Comparison of ENCODE assay signal across 12 cellular contexts in genomic region chr15:96585634-96586386, GRCh38.
DNase-seq lines count a peak whose midpoint lies in the region; ATAC-seq and TF ChIP-seq lines count a peak whose summit lies in the region.
"Had no signal": no experiment of that assay in that cellular context is flagged by ENCODE, and none has a peak within 500 bp of the region (broad histone marks: within the 10 kb centered on the region; RNA-seq: fewer than 3 reads in every experiment).

No MANE protein-coding gene starts in this region.

- H3K4me3 ChIP-seq in left ventricle myocardium inferior (no peak overlapping the region), fibroblast of lung (replicated peaks in 1 of 4; ENCODE audit: control extremely low read depth in 1 of 4, insufficient read depth in 1 of 4, low read depth in 3 of 4, low read length in 4 of 4) (no peak overlapping the region), upper lobe of right lung (no peak overlapping the region)

- H3K9me3 Mint-ChIP-seq in activated T-helper 17 cell treated with anti-CD3 and anti-CD28 coated beads, Interleukin-2, amount 50 U/mL, for 72 hours = no peaks in the 10 kb centered on the region
- H3K9me3 Mint-ChIP-seq: activated naive CD4-positive, alpha-beta T cell treated with anti-CD3 and anti-CD28 coated beads, Interleukin-2, amount 50 U/mL, for 24 hours had no signal

- no peak overlapping the region for H2AFZ ChIP-seq in fibroblast of lung (ENCODE audit: low read length)

- H3K9me3 ChIP-seq in left ventricle myocardium inferior (replicated peaks) = no peaks in the 10 kb centered on the region
- H3K9me3 ChIP-seq in fibroblast of lung (ENCODE audit: control insufficient read depth, insufficient read depth, low read depth, low read length) = no peaks in the 10 kb centered on the region
- no peaks in the 10 kb centered on the region for H3K9me3 ChIP-seq in upper lobe of right lung

- H3K4me2 ChIP-seq in fibroblast of lung (ENCODE audit: extremely low read depth, insufficient read depth, low read length) = no peak overlapping the region

- H3K36me3 ChIP-seq in left ventricle myocardium inferior (no peaks in the 10 kb centered on the region), fibroblast of lung (ENCODE audit: control insufficient read depth, insufficient read depth, low read length) (no peaks in the 10 kb centered on the region), upper lobe of right lung (no peaks in the 10 kb centered on the region)

- no peak for DNase-seq in left ventricle myocardium inferior
- DNase-seq in left cardiac atrium = no peak
- peak; percentile 45 for DNase-seq in OCI-M1 (lab: John Stamatoyannopoulos, UW)
- DNase-seq in fibroblast of lung (ENCODE audit: low read depth in 2 of 2) = peak; percentile 15 to 41
- no peak for DNase-seq in upper lobe of right lung
- no peak for DNase-seq in left lobe of liver (ENCODE audit: low spot score)
- no peak for DNase-seq in effector CD4-positive, alpha-beta T cell
- DNase-seq: CD4-positive, CD25-positive, alpha-beta regulatory T cell; hippocampal formation; right cardiac atrium had no signal

- H3K27me3 ChIP-seq in left ventricle myocardium inferior (ENCODE audit: low read depth) (peaks cover 63% of the 10 kb centered on the region), fibroblast of lung (ENCODE audit: control insufficient read depth, insufficient read depth, low read length) (no peaks in the 10 kb centered on the region), upper lobe of right lung (no peaks in the 10 kb centered on the region)

- H3K27ac Mint-ChIP-seq in activated T-helper 17 cell treated with anti-CD3 and anti-CD28 coated beads, Interleukin-2, amount 50 U/mL, for 72 hours = no peak overlapping the region
- H3K27ac Mint-ChIP-seq: activated naive CD4-positive, alpha-beta T cell treated with anti-CD3 and anti-CD28 coated beads, Interleukin-2, amount 50 U/mL, for 24 hours; CD4-positive, CD25-positive, alpha-beta regulatory T cell had no signal

- H3K4me1 ChIP-seq in left ventricle myocardium inferior (no peaks in the 10 kb centered on the region), fibroblast of lung (ENCODE audit: control insufficient read depth, extremely low read depth, insufficient read depth, low read length) (no peaks in the 10 kb centered on the region), upper lobe of right lung (no peaks in the 10 kb centered on the region)

- no peaks in the 10 kb centered on the region for H3K27me3 Mint-ChIP-seq in activated T-helper 17 cell treated with anti-CD3 and anti-CD28 coated beads, Interleukin-2, amount 50 U/mL, for 72 hours
- H3K27me3 Mint-ChIP-seq: CD4-positive, CD25-positive, alpha-beta regulatory T cell had no signal

- no peaks in the 10 kb centered on the region for H3K4me1 Mint-ChIP-seq in activated T-helper 17 cell treated with anti-CD3 and anti-CD28 coated beads, Interleukin-2, amount 50 U/mL, for 72 hours
- H3K4me1 Mint-ChIP-seq: activated naive CD4-positive, alpha-beta T cell treated with anti-CD3 and anti-CD28 coated beads, Interleukin-2, amount 50 U/mL, for 24 hours; CD4-positive, CD25-positive, alpha-beta regulatory T cell had no signal

- TF ChIP-seq CTCF in left ventricle myocardium inferior (IDR thresholded peaks at IDR 0.05; ENCODE audit: borderline replicate concordance) (peak; percentile 41), fibroblast of lung (conservative IDR thresholded peaks at IDR 0.05 in 1 of 2, IDR thresholded peaks at IDR 0.05 in 1 of 2; ENCODE audit: low read depth in 1 of 2, low read length in 2 of 2) (peak; percentile 33), upper lobe of right lung (IDR thresholded peaks at IDR 0.05) (peak; percentile 14)

- H3K79me2 ChIP-seq in fibroblast of lung (ENCODE audit: control insufficient read depth, insufficient read depth, low read length) = no peaks in the 10 kb centered on the region

- H3K36me3 Mint-ChIP-seq in activated T-helper 17 cell treated with anti-CD3 and anti-CD28 coated beads, Interleukin-2, amount 50 U/mL, for 72 hours (ENCODE audit: low read depth) = no peaks in the 10 kb centered on the region
- H3K36me3 Mint-ChIP-seq: activated naive CD4-positive, alpha-beta T cell treated with anti-CD3 and anti-CD28 coated beads, Interleukin-2, amount 50 U/mL, for 24 hours; CD4-positive, CD25-positive, alpha-beta regulatory T cell had no signal

- intact Hi-C loops in left ventricle myocardium inferior (cut with micrococcal nuclease) (no loop called here), left cardiac atrium (cut with DNase I) (loop anchor here (5.0 to 10.0 kb wide), 2 partner anchors 231 to 1329 kb away; no protein-coding TSS in a partner anchor), upper lobe of right lung (cut with DNase I) (no loop called here)

- H3K9ac ChIP-seq in fibroblast of lung (ENCODE audit: insufficient read depth, low read length) = no peak overlapping the region

- no peak for ATAC-seq in left cardiac atrium
- ATAC-seq in upper lobe of right lung = no peak
- ATAC-seq in left lobe of liver = no peak
- no peak for ATAC-seq in activated T-helper 17 cell treated with anti-CD3 and anti-CD28 coated beads, Interleukin-2, amount 50 U/mL, for 72 hours (replicated peaks)
- ATAC-seq: right cardiac atrium had no signal

- no peak overlapping the region for H3K27ac ChIP-seq in left ventricle myocardium inferior (replicated peaks)
- no peak overlapping the region for H3K27ac ChIP-seq in fibroblast of lung (ENCODE audit: insufficient read depth, low read length)
- H3K27ac ChIP-seq in upper lobe of right lung = no peak overlapping the region

- no peaks in the 10 kb centered on the region for H4K20me1 ChIP-seq in fibroblast of lung (ENCODE audit: control insufficient read depth, extremely low read depth, insufficient read depth, low read length)

- no peak overlapping the region for H3K4me3 Mint-ChIP-seq in activated T-helper 17 cell treated with anti-CD3 and anti-CD28 coated beads, Interleukin-2, amount 50 U/mL, for 72 hours
- H3K4me3 Mint-ChIP-seq: activated naive CD4-positive, alpha-beta T cell treated with anti-CD3 and anti-CD28 coated beads, Interleukin-2, amount 50 U/mL, for 24 hours; CD4-positive, CD25-positive, alpha-beta regulatory T cell had no signal

Comparison
In these comparisons a context has a peak if more than half of its experiments do, and no peak if none do; other contexts are left out.
1. intact Hi-C loops: an anchor here in left cardiac atrium (5.0 to 10.0 kb wide); none called in left ventricle myocardium inferior and upper lobe of right lung.
2. DNase-seq: peak in OCI-M1 (single experiment) and fibroblast of lung (2 of 2); none in left ventricle myocardium inferior (single experiment), left cardiac atrium (single experiment), upper lobe of right lung (single experiment), left lobe of liver (single experiment) and effector CD4-positive, alpha-beta T cell (single experiment).
3. Peak in every context shown above with its lines, with median percentiles within 50 percentile points of each other: CTCF ChIP-seq.